ENCODE assay signal across 16 cellular contexts in the genomic region with DNA sequence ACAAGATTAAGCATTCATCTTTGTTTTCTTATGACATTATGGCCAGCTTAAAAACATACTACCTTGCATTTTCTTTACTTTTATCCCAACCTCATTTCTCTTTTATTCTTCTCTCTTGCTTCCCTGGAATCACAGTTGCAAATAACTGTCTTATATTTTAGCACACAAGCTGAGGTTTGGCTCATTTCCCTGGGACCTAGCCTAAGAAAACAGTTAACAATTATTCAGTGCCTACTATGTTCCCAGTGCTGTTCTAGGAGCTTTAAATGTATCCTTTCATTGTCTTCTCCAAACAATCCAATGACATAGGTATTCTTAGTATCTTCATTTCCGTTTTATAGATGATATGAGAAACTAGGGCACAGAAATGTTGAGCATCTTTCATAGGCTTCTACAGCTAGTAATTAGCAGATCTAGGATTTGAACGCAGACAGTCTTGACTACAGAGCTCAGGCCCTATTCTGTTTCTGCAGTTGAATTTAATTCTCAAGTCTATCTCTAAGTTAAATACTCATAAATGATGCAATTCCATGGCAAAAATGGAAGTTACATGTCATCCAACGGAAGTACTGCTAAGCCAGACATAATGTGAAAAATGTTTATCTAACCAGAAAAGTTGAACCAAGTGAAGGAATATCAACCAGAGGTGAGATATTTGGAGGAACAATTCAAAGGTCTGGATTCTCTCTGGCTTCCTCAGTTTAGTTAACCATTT. TPM values are rescaled to one million over a fixed set of nuclear protein-coding genes. Genes with fewer than 3 reads are reported as not detected.
DNase-seq lines count a peak whose midpoint lies in the region; TF ChIP-seq lines count a peak whose summit lies in the region.
"Had no signal": no experiment of that assay in that cellular context is flagged by ENCODE, and none has a peak within 500 bp of the region (broad histone marks: within the 10 kb centered on the region; RNA-seq: fewer than 3 reads in every experiment).

No MANE protein-coding gene starts in this region.

- DNase-seq in AG10803 (ENCODE audit: low read depth) (peak; percentile 24), OCI-M1 (lab: John Stamatoyannopoulos, UW) (peak; percentile 4), cardiac fibroblast (ENCODE audit: low read depth in 2 of 2) (peak; percentile 58 to 85), fibroblast of the aortic adventitia (ENCODE audit: low read depth) (peak; percentile 75), occipital lobe (lab: John Stamatoyannopoulos, UW) (no peak), NCI-H1417 treated with DMSO at 0.1 percent for 48 hours (lab: John Stamatoyannopoulos, UW) (no peak), LoVo (ENCODE audit: low spot score) (no peak)
- DNase-seq in activated naive CD4-positive, alpha-beta T cell treated with anti-CD3 and anti-CD28 coated beads, Interleukin-2, amount 10 ng/mL, durations not matched to agents 7 days and 5 days = no peak
- DNase-seq: DMS53, NCI-H1105, NCI-H187, NCI-H69, PC-9 had no signal

- no peaks in the 10 kb centered on the region for H3K36me3 Mint-ChIP-seq in activated naive CD4-positive, alpha-beta T cell treated with anti-CD3 and anti-CD28 coated beads, Interleukin-2, amount 10 ng/mL, durations not matched to agents 7 days and 5 days

- H3K9me3 Mint-ChIP-seq in activated naive CD4-positive, alpha-beta T cell treated with anti-CD3 and anti-CD28 coated beads, Interleukin-2, amount 10 ng/mL, durations not matched to agents 7 days and 5 days = no peaks in the 10 kb centered on the region
- H3K9me3 Mint-ChIP-seq: GM23338 had no signal

- H3K27ac Mint-ChIP-seq in activated naive CD4-positive, alpha-beta T cell treated with anti-CD3 and anti-CD28 coated beads, Interleukin-2, amount 10 ng/mL, durations not matched to agents 7 days and 5 days = no peak overlapping the region
- H3K27ac Mint-ChIP-seq: CD14-positive monocyte, GM23338 had no signal

- H3K4me3 ChIP-seq in AG10803 (ENCODE audit: low read length) (no peak overlapping the region), cardiac fibroblast (replicated peaks in 1 of 2; ENCODE audit: low read depth in 2 of 2, low read length in 2 of 2) (no peak overlapping the region), fibroblast of the aortic adventitia (ENCODE audit: low read depth, low read length) (no peak overlapping the region)
- H3K4me3 ChIP-seq: GM23338, PC-9 had no signal

- peaks cover 41% of the 10 kb centered on the region for H3K27me3 Mint-ChIP-seq in activated naive CD4-positive, alpha-beta T cell treated with anti-CD3 and anti-CD28 coated beads, Interleukin-2, amount 10 ng/mL, durations not matched to agents 7 days and 5 days

- H3K4me1 Mint-ChIP-seq in activated naive CD4-positive, alpha-beta T cell treated with anti-CD3 and anti-CD28 coated beads, Interleukin-2, amount 10 ng/mL, durations not matched to agents 7 days and 5 days = no peaks in the 10 kb centered on the region

- TF ChIP-seq CTCF in AG10803 (conservative IDR thresholded peaks at IDR 0.05; ENCODE audit: low read length) (no peak), cardiac fibroblast (IDR thresholded peaks at IDR 0.05; ENCODE audit: low read depth, low read length) (no peak), fibroblast of the aortic adventitia (IDR thresholded peaks at IDR 0.05; ENCODE audit: insufficient read depth, low read length) (no peak)

- CTCF ChIA-PET in activated naive CD4-positive, alpha-beta T cell treated with anti-CD3 and anti-CD28 coated beads, Interleukin-2, amount 10 ng/mL, durations not matched to agents 7 days and 5 days (lab: Charles Lee) = interaction anchor here (0.8 to 1.7 kb wide), 3 partner anchors 9 to 43 kb away, joined by 3 to 4 read pairs (median 3); no protein-coding TSS in a partner anchor

- no peak overlapping the region for H3K4me3 Mint-ChIP-seq in activated naive CD4-positive, alpha-beta T cell treated with anti-CD3 and anti-CD28 coated beads, Interleukin-2, amount 10 ng/mL, durations not matched to agents 7 days and 5 days
- H3K4me3 Mint-ChIP-seq: CD14-positive monocyte, GM23338 had no signal

RNA-seq across cellular contexts. Expression of a gene that starts 52.3 kb away (rescaled TPM):
- total RNA-seq in fibroblast of the aortic adventitia (ENCODE audit: low replicate concordance) = 14.4 and 62.2 TPM in 2 replicates
- 20.3 TPM for total RNA-seq in occipital lobe
- total RNA-seq: MCF 10A had no signal

Comparison
In these comparisons a context has a peak if more than half of its experiments do, and no peak if none do; other contexts are left out.
1. DNase-seq: peak in AG10803 (single experiment), OCI-M1 (single experiment), cardiac fibroblast (2 of 2) and fibroblast of the aortic adventitia (single experiment); none in occipital lobe (single experiment), NCI-H1417 treated with DMSO at 0.1 percent for 48 hours (single experiment), LoVo (single experiment) and activated naive CD4-positive, alpha-beta T cell treated with anti-CD3 and anti-CD28 coated beads, Interleukin-2, amount 10 ng/mL, durations not matched to agents 7 days and 5 days (single experiment).